Comparison of ENCODE assay signal across 25 cellular contexts in the genomic region with DNA sequence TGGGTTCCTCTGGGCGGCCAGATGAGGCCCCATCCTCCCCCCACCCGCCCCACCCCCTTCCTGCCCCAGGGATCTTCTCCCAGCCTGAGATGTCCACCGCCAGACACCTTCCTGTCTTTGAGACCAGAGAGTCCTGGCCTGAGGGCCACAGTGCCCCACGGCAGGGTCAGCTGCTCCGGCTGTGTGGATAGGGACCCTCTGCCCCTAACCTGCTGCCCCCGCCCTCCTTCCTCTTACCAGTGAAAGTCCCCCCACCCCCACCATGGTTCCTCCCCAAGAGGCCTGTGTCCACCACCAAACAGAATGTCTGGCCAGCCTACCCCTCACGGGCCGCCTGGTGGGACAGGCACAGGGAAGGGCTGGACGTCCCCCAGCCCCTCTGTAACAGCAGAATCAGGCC. TPM values are rescaled to one million over a fixed set of nuclear protein-coding genes. Genes with fewer than 3 reads are reported as not detected.
DNase-seq lines count a peak whose midpoint lies in the region; ATAC-seq, FAIRE-seq and TF ChIP-seq lines count a peak whose summit lies in the region.
"Had no signal": no experiment of that assay in that cellular context is flagged by ENCODE, and none has a peak within 500 bp of the region (broad histone marks: within the 10 kb centered on the region; RNA-seq: fewer than 3 reads in every experiment).

No MANE protein-coding gene starts in this region.

- peaks cover 41% of the 10 kb centered on the region for H3K4me1 ChIP-seq in A549
- H3K4me1 ChIP-seq in HUES6 (ENCODE audit: control insufficient read depth, insufficient read depth, low read length), result peaks cover 48% of the 10 kb centered on the region
- peaks cover 0 to 45% (median 34%) of the 10 kb centered on the region in 4 experiments; a peak in 6 of 7 replicates for H3K4me1 ChIP-seq in H1 (replicated peaks in 1 of 4; ENCODE audit: control insufficient read depth in 3 of 4, insufficient read depth in 4 of 4, low read length in 3 of 4)
- H3K4me1 ChIP-seq in mesenchymal stem cell (ENCODE audit: control insufficient read depth, insufficient read depth, low read depth, low read length), result peaks cover 40% of the 10 kb centered on the region
- no peaks in the 10 kb centered on the region for H3K4me1 ChIP-seq in foreskin keratinocyte
- peaks cover 9 to 27% of the 10 kb centered on the region in 2 donors for H3K4me1 ChIP-seq in left lung
- H3K4me1 ChIP-seq in tibial artery, result peaks cover 0 to 18% (median 12%) of the 10 kb centered on the region in 4 donors

- TF ChIP-seq CTCF in A549 (IDR thresholded peaks at IDR 0.05) (no peak), H1 (IDR thresholded peaks at IDR 0.05; ENCODE audit: control extremely low read depth in 1 of 3, insufficient read depth in 1 of 3, low read depth in 1 of 3, low read length in 3 of 3) (no peak), foreskin keratinocyte (conservative IDR thresholded peaks at IDR 0.05) (no peak), left lung (IDR thresholded peaks at IDR 0.05) (no peak), tibial artery (IDR thresholded peaks at IDR 0.05) (no peak)

- H2BK15ac ChIP-seq in H1 (ENCODE audit: low read length) (0 out of 2 replicates have a peak overlapping the region, but pooled peaks have one; percentile 29), mesenchymal stem cell (ENCODE audit: low read depth, poor library complexity, severe bottlenecking) (peak overlapping the region; percentile 82)

- no peak overlapping the region for H3K14ac ChIP-seq in H1 (ENCODE audit: insufficient read length)
- peak overlapping the region in 1 of 2 experiments; percentile 53 for H3K14ac ChIP-seq in mesenchymal stem cell (ENCODE audit: low read length in 2 of 2)

- H3K27ac ChIP-seq in A549 (peak overlapping the region in 1 of 2 experiments; percentile 63; a peak in 3 of 6 replicates), HUES6 (ENCODE audit: low read depth, low read length) (0 out of 2 replicates have a peak overlapping the region, but pooled peaks have one; percentile 40), H1 (ENCODE audit: low read depth, low read length) (0 out of 2 replicates have a peak overlapping the region, but pooled peaks have one; percentile 40), mesenchymal stem cell (ENCODE audit: low read length, poor library complexity, severe bottlenecking) (no peak overlapping the region), foreskin keratinocyte (no peak overlapping the region), left lung (no peak overlapping the region), tibial artery (no peak overlapping the region)
- H3K27ac ChIP-seq: GM23248, Peyer's patch, SK-N-MC had no signal

- 49% methylated on average over 2 of the region's 9 CpGs for WGBS in A549 (ENCODE audit: missing lambda C conversion rate)
- 86% methylated on average over 3 of the region's 9 CpGs; no CpG with 5 or more reads in 1 of the 2 experiments for WGBS in H1 (ENCODE audit: extremely low coverage in 1 of 2, insufficient coverage in 1 of 2, insufficient read length in 1 of 2, insufficient replicate concordance in 2 of 2, low coverage in 1 of 2, low lambda C conversion rate in 2 of 2, missing lambda C conversion rate in 1 of 2), 2 experiments
- WGBS in mesenchymal stem cell, result 81% methylated on average over 8 of the region's 9 CpGs

- H3K23me2 ChIP-seq in H1 (ENCODE audit: low read depth, low read length), result no peaks in the 10 kb centered on the region

- DNase-seq in A549 (ENCODE audit: low read depth in 1 of 2, low spot score in 1 of 2) (no peak), H1 (ENCODE audit: low read depth in 1 of 2, low spot score in 2 of 2) (no peak), mesenchymal stem cell (no peak), foreskin keratinocyte (no peak), NCI-H1930 (lab: John Stamatoyannopoulos, UW) (no peak), left lung (no peak), tibial artery (no peak)
- DNase-seq: 8988T; CD4-positive, alpha-beta T cell; COR-L47; DMS53; GM23248; HCEC 1CT; Kasumi-1; NCI-H2029 treated with DMSO at 0.1 percent for 48 hours; NCI-H2227 treated with DMSO at 0.1 percent for 48 hours; NCI-H510A; NCI-H69; OCI-M1; Peyer's patch; SIG-M5 had no signal

- H3K4me3 ChIP-seq in A549 (no peak overlapping the region), HUES6 (ENCODE audit: low read depth, low read length) (no peak overlapping the region), H1 (ENCODE audit: extremely low read depth in 1 of 4, insufficient read depth in 2 of 4, low read depth in 3 of 4, low read length in 4 of 4) (0 out of 8 replicates have a peak overlapping the region, but pooled peaks of 1 of the 4 experiments have one; percentile 10), mesenchymal stem cell (ENCODE audit: insufficient read depth in 1 of 2, low read depth in 1 of 2, low read length in 2 of 2) (no peak overlapping the region), left lung (no peak overlapping the region), tibial artery (no peak overlapping the region)
- H3K4me3 ChIP-seq: BLaER1, GM23248, Peyer's patch, SK-N-MC had no signal

- H3K4me2 ChIP-seq in A549, result peak overlapping the region; percentile 43
- peak overlapping the region; percentile 1 to 47; a peak in 2 of 4 replicates for H3K4me2 ChIP-seq in H1 (ENCODE audit: insufficient read depth in 1 of 2, low read depth in 2 of 2, low read length in 2 of 2)
- no peak overlapping the region for H3K4me2 ChIP-seq in mesenchymal stem cell (ENCODE audit: low read length, poor library complexity, severe bottlenecking)

- H2BK120ac ChIP-seq in H1 (replicated peaks; ENCODE audit: low read depth, low read length) (peak overlapping the region; percentile 61), mesenchymal stem cell (ENCODE audit: low read depth, low read length) (peak overlapping the region; percentile 4)

- FAIRE-seq in A549 (lab: Jason Lieb, UNC), result no peak
- no peak for FAIRE-seq in H1 (lab: Jason Lieb, UNC)
- FAIRE-seq: GM18507 had no signal

- POLR2A ChIA-PET in A549 (lab: Yijun Ruan, JAX) (no interaction called here), H1 (lab: Charles Lee; ENCODE audit: partially characterized antibody) (interaction anchor here (3.3 kb wide), 1 partner anchor 11 kb away, joined by 11 read pairs; no protein-coding TSS in a partner anchor)

- H2BK5ac ChIP-seq in H1 (ENCODE audit: low read depth, low read length) (peak overlapping the region; percentile 92; the same call in 1 of the 2 replicates), mesenchymal stem cell (ENCODE audit: low read depth, low read length, poor library complexity, severe bottlenecking) (no peak overlapping the region)

- TF ChIP-seq RAD21 in A549 (conservative IDR thresholded peaks at IDR 0.05 in 1 of 2, IDR thresholded peaks at IDR 0.05 in 1 of 2), result no peak
- TF ChIP-seq RAD21 in H1 (IDR thresholded peaks at IDR 0.05 in 1 of 2, conservative IDR thresholded peaks at IDR 0.05 in 1 of 2; ENCODE audit: low read depth in 2 of 2, low read length in 2 of 2), result no peak

- peak overlapping the region; percentile 72; the same call in 1 of the 2 replicates for H2BK20ac ChIP-seq in H1 (ENCODE audit: low read length)

- H3K18ac ChIP-seq in H1 (ENCODE audit: extremely low read depth, low read length) (peak overlapping the region; percentile 78), mesenchymal stem cell (ENCODE audit: low read depth in 1 of 2, low read length in 2 of 2) (peak overlapping the region; percentile 13 to 47)

- H3K23ac ChIP-seq in H1 (ENCODE audit: insufficient read length) (no peak overlapping the region), mesenchymal stem cell (ENCODE audit: low read length in 2 of 2) (no peak overlapping the region)

- H2BK12ac ChIP-seq in H1 (ENCODE audit: low read depth, low read length) (peak overlapping the region; percentile 39; the same call in 1 of the 2 replicates), mesenchymal stem cell (ENCODE audit: low read length in 2 of 2) (peak overlapping the region in 1 of 2 experiments; percentile 40)

- no peaks in the 10 kb centered on the region for H3K9me3 ChIP-seq in A549
- H3K9me3 ChIP-seq in HUES6 (ENCODE audit: control insufficient read depth, insufficient read depth, low read depth, low read length), result no peaks in the 10 kb centered on the region
- H3K9me3 ChIP-seq in H1 (ENCODE audit: insufficient read depth in 2 of 2, low read depth in 1 of 2, low read length in 1 of 2), result no peaks in the 10 kb centered on the region
- no peaks in the 10 kb centered on the region for H3K9me3 ChIP-seq in mesenchymal stem cell (ENCODE audit: control insufficient read depth, low read length)
- no peaks in the 10 kb centered on the region for H3K9me3 ChIP-seq in left lung
- no peaks in the 10 kb centered on the region for H3K9me3 ChIP-seq in tibial artery
- H3K9me3 ChIP-seq: BLaER1, Peyer's patch had no signal

- no peak overlapping the region for H3K56ac ChIP-seq in H1 (replicated peaks; ENCODE audit: insufficient read length, low read depth, low read length)

- TF ChIP-seq EP300 in A549 (IDR thresholded peaks at IDR 0.05), result no peak
- no peak for TF ChIP-seq EP300 in H1 (IDR thresholded peaks at IDR 0.05; ENCODE audit: borderline replicate concordance in 1 of 2, low read depth in 2 of 2, low read length in 2 of 2)

- no peaks in the 10 kb centered on the region for H3K79me2 ChIP-seq in H1 (ENCODE audit: control insufficient read depth in 1 of 2, insufficient read depth in 2 of 2, low read length in 2 of 2)

- H3K4ac ChIP-seq in H1 (replicated peaks; ENCODE audit: insufficient read length, low read depth, low read length), result peak overlapping the region; percentile 46
- peak overlapping the region in 1 of 2 experiments; percentile 10 for H3K4ac ChIP-seq in mesenchymal stem cell (ENCODE audit: low read depth in 1 of 2, low read length in 2 of 2)

- H2AK5ac ChIP-seq in H1 (ENCODE audit: low read depth, low read length), result peak overlapping the region; percentile 96; the same call in 1 of the 2 replicates
- no peak overlapping the region for H2AK5ac ChIP-seq in mesenchymal stem cell (ENCODE audit: low read length, severe bottlenecking)

- TF ChIP-seq POLR2A in A549 (IDR thresholded peaks at IDR 0.05; ENCODE audit: low read length) (no peak), H1 (IDR thresholded peaks at IDR 0.05; ENCODE audit: control extremely low read depth in 1 of 2, low read depth in 2 of 2, low read length in 2 of 2) (no peak)

- H4K20me1 ChIP-seq in H1 (replicated peaks in 1 of 2; ENCODE audit: control insufficient read depth in 1 of 2, insufficient read depth in 2 of 2, low read length in 2 of 2), result peaks cover 0 to 1% of the 10 kb centered on the region in 2 experiments
- H4K20me1 ChIP-seq: BLaER1 had no signal

- H3K27me3 ChIP-seq in HUES6 (ENCODE audit: control insufficient read depth, insufficient read depth, low read length) (no peaks in the 10 kb centered on the region), H1 (replicated peaks in 1 of 4; ENCODE audit: control insufficient read depth in 3 of 4, extremely low read depth in 1 of 4, insufficient read depth in 3 of 4, low read length in 3 of 4) (no peaks in the 10 kb centered on the region), mesenchymal stem cell (ENCODE audit: control insufficient read depth in 1 of 2, insufficient read depth in 1 of 2, low read length in 2 of 2) (no peaks in the 10 kb centered on the region), foreskin keratinocyte (no peaks in the 10 kb centered on the region), left lung (no peaks in the 10 kb centered on the region), tibial artery (no peaks in the 10 kb centered on the region)
- H3K27me3 ChIP-seq: BLaER1, Peyer's patch had no signal

- ATAC-seq in A549 (no peak), foreskin keratinocyte (no peak), left lung (no peak)

- intact Hi-C loops in left lung (cut with DNase I), result no loop called here
- intact Hi-C loops in tibial artery (cut with DNase I; ENCODE audit: low total_unique reads), result no loop called here

- H4K91ac ChIP-seq in H1 (replicated peaks; ENCODE audit: insufficient read length, low read length), result peak overlapping the region; percentile 95
- peak overlapping the region; percentile 55 for H4K91ac ChIP-seq in mesenchymal stem cell (ENCODE audit: low read length)

- no peak overlapping the region for H3K9ac ChIP-seq in HUES6 (ENCODE audit: low read length)
- H3K9ac ChIP-seq in H1 (replicated peaks in 1 of 4; ENCODE audit: extremely low read depth in 1 of 4, low read depth in 3 of 4, low read length in 3 of 4), result no peak overlapping the region
- H3K9ac ChIP-seq in mesenchymal stem cell (ENCODE audit: low read length), result no peak overlapping the region
- H3K9ac ChIP-seq: BLaER1, GM23248 had no signal

- H4K8ac ChIP-seq in H1 (ENCODE audit: extremely low read depth, insufficient read depth, low read length) (peak overlapping the region; percentile 86; the same call in 1 of the 2 replicates), mesenchymal stem cell (ENCODE audit: low read length) (peak overlapping the region; percentile 52)

- H3K79me1 ChIP-seq in H1 (ENCODE audit: low read depth, low read length), result no peaks in the 10 kb centered on the region
- peaks cover 12% of the 10 kb centered on the region for H3K79me1 ChIP-seq in mesenchymal stem cell (replicated peaks; ENCODE audit: low read length, poor library complexity, severe bottlenecking)

- peak overlapping the region; percentile 28 for H4K5ac ChIP-seq in H1 (ENCODE audit: insufficient read length, low read depth, low read length)

- H2AFZ ChIP-seq in H1 (ENCODE audit: low read length) (no peak overlapping the region), mesenchymal stem cell (ENCODE audit: low read depth, low read length) (no peak overlapping the region)
- H2AFZ ChIP-seq: GM23248 had no signal

- CTCF ChIA-PET in A549 (lab: Yijun Ruan, JAX) (interaction anchor here (3.9 kb wide), 1 partner anchor 36 kb away, joined by 15 read pairs; no protein-coding TSS in a partner anchor), H1 (lab: Charles Lee; ENCODE audit: partially characterized antibody) (interaction anchor here (1.5 to 1.6 kb wide), 2 partner anchors 30 to 87 kb away, joined by 3 read pairs; no protein-coding TSS in a partner anchor)

- no peaks in the 10 kb centered on the region for H3K36me3 ChIP-seq in HUES6 (ENCODE audit: control insufficient read depth, insufficient read depth, low read length)
- H3K36me3 ChIP-seq in H1 (ENCODE audit: control insufficient read depth in 2 of 4, insufficient read depth in 4 of 4, low read length in 3 of 4), result no peaks in the 10 kb centered on the region
- H3K36me3 ChIP-seq in mesenchymal stem cell (ENCODE audit: control insufficient read depth in 1 of 2, insufficient read depth in 2 of 2, low read depth in 1 of 2, low read length in 2 of 2), result peaks cover 0 to 40% of the 10 kb centered on the region in 2 experiments
- H3K36me3 ChIP-seq in left lung, result peaks cover 0 to 7% of the 10 kb centered on the region in 2 donors
- peaks cover 0 to 26% (median 8%) of the 10 kb centered on the region in 3 donors for H3K36me3 ChIP-seq in tibial artery
- H3K36me3 ChIP-seq: BLaER1 had no signal

RNA-seq across cellular contexts. Expression of a gene that starts 43.0 kb away (rescaled TPM):
- 31.5 and 37.6 TPM in 2 replicates for polyA plus RNA-seq in A549 (2011; rRNA removed)
- 55.0 and 56.4 TPM in 2 replicates for polyA plus RNA-seq in A549 (2012; cell fraction: cytosol; rRNA removed)
- 44.6 and 56.7 TPM in 2 replicates for polyA plus RNA-seq in A549 (2012; cell fraction: nucleus; rRNA removed)
- 28.7 to 30.8 TPM (median 29.8 TPM) in 3 replicates for polyA plus RNA-seq in A549 (2017; fragmentation: RNase III; extraction: RNeasy Plus Mini Kit Qiagen cat#74134 plus additional on column Dnase treatment)
- polyA minus RNA-seq in A549 (2011; rRNA and poly(A)+ RNA removed), result 21.2 and 21.9 TPM in 2 replicates
- total RNA-seq in H1 (2021; fragmentation: NEBNext Ultra II Directional; extraction: Animal tissue kit (Norgen Biotek cat#: 25700)), result 59.3 and 63.1 TPM in 2 replicates
- 85.2 and 105 TPM in 2 replicates for polyA plus RNA-seq in H1 (2011; rRNA removed)
- polyA plus RNA-seq in H1 (2011; cell fraction: cytosol; rRNA removed), result 74.8 TPM
- polyA plus RNA-seq in H1 (2011; cell fraction: nucleus; rRNA removed), result 68.0 TPM
- polyA plus RNA-seq in H1 (2012, experiment 1 of 2), result 40.4 to 56.7 TPM (median 50.5 TPM) in 4 replicates
- polyA plus RNA-seq in H1 (2012, experiment 2 of 2), result 65.3 TPM
- 51.1 TPM for polyA plus RNA-seq in H1 (2013, experiment 1 of 2)
- 54.0 TPM for polyA plus RNA-seq in H1 (2013, experiment 2 of 2)
- polyA minus RNA-seq in H1 (2011; rRNA and poly(A)+ RNA removed), result 21.6 and 41.3 TPM in 2 replicates
- polyA minus RNA-seq in H1 (2011; cell fraction: cytosol; rRNA and poly(A)+ RNA removed), result 26.6 TPM
- polyA minus RNA-seq in H1 (2011; cell fraction: nucleus; rRNA and poly(A)+ RNA removed), result 19.2 TPM
- polyA plus RNA-seq in mesenchymal stem cell (2013, experiment 1 of 2), result 28.9 TPM
- 28.1 TPM for polyA plus RNA-seq in mesenchymal stem cell (2013, experiment 2 of 2)
- total RNA-seq in foreskin keratinocyte, result 58.0 and 58.8 TPM in 2 replicates
- 56.9 and 58.6 TPM in 2 replicates for polyA plus RNA-seq in foreskin keratinocyte
- 10 to 100 TPM; 28.5 to 40.2 TPM for total RNA-seq in left lung

Comparison
In these comparisons a context has a peak if more than half of its experiments do, and no peak if none do; other contexts are left out.
1. H3K27ac ChIP-seq: peak in HUES6 (single experiment) and H1 (single experiment); none in mesenchymal stem cell (single experiment), foreskin keratinocyte (single experiment), left lung (0 of 2) and tibial artery (0 of 2).